13 cellular contexts compared by ENCODE assay signal in the genomic region with DNA sequence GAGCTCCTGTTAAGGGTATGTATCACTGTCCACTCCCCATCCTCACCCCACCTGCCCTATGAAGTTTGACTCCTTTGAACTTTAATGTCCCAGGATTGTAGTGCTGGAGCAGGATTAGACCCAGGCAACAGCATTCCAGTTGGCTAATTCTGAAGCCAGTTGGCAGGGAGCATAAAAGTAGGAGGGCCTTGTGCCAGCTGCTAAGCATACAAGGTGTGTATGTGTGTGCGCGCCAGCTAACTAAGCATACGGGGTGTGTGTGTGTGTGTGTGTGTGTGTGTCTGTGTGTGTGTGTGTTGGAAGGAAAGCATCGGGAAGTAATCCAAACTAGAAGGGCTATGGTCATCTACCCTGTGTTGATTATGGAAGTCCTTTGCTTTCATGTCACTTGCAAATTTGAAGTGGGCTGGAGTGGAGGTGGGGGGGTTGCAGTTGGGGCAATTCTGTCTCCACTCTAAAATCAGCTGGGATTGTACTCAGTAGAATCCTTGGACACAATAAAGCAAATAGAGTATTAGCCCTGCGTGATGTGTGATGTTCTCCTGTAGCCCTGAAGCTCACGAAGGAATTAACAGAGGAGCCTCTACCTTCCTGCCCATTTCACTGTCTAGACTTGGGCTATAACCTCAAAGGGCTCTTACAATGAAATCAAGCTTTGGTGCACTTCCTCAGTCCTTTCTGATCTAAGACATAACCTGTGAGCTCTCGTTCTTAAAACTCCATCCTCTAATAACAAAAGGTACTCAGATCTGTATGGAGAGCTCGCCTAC. TPM values are rescaled to one million over a fixed set of nuclear protein-coding genes. Genes with fewer than 3 reads are reported as not detected.
DNase-seq lines count a peak whose midpoint lies in the region; ATAC-seq and TF ChIP-seq lines count a peak whose summit lies in the region.
"Had no signal": no experiment of that assay in that cellular context is flagged by ENCODE, and none has a peak within 500 bp of the region (broad histone marks: within the 10 kb centered on the region; RNA-seq: fewer than 3 reads in every experiment).

No MANE protein-coding gene starts in this region.

- ATAC-seq in GM18909 (IDR thresholded peaks at IDR 0.05; ENCODE audit: poor library complexity, unreplicated experiment) = no peak
- ATAC-seq: natural killer cell, PC-3 had no signal

- no peaks in the 10 kb centered on the region for H3K27me3 ChIP-seq in Caco-2 (replicated peaks; ENCODE audit: control insufficient read depth, insufficient read depth, low read length)

- intact Hi-C loops in Caco-2 (cut with micrococcal nuclease; ENCODE audit: unreplicated experiment) = loop anchor here (10.0 kb wide), 1 partner anchor 301 kb away; no protein-coding TSS in a partner anchor

- no peak for TF ChIP-seq POLR2A in NB4 (IDR thresholded peaks at IDR 0.05; ENCODE audit: extremely low read depth, insufficient read length)

- no peaks in the 10 kb centered on the region for H3K9me3 Mint-ChIP-seq in Caco-2 (ENCODE audit: unreplicated experiment)
- H3K9me3 Mint-ChIP-seq: CD4-positive, alpha-beta memory T cell; dendritic cell treated with granulocyte-macrophage colony-stimulating factor and Interleukin-4, amounts not matched to agents 40 ng/mL and 50 ng/mL, for 4 days; natural killer cell had no signal

- peaks cover 70% of the 10 kb centered on the region for H3K36me3 Mint-ChIP-seq in Caco-2 (ENCODE audit: insufficient read depth, unreplicated experiment)

- H3K27me3 Mint-ChIP-seq in Caco-2 (ENCODE audit: insufficient read depth, unreplicated experiment) = no peaks in the 10 kb centered on the region
- H3K27me3 Mint-ChIP-seq: CD4-positive, alpha-beta memory T cell; dendritic cell treated with granulocyte-macrophage colony-stimulating factor and Interleukin-4, amounts not matched to agents 40 ng/mL and 50 ng/mL, for 4 days had no signal

- DNase-seq in Caco-2 (no peak), NB4 (ENCODE audit: low read depth) (peak; percentile 7), cerebellum (ENCODE audit: low spot score) (peak; percentile 19), myocyte (ENCODE audit: low read depth) (peak; percentile 45), NK-92 (lab: John Stamatoyannopoulos, UW; ENCODE audit: unreplicated experiment) (no peak), iPS-NIHi7 (ENCODE audit: extremely low spot score) (no peak)
- DNase-seq in activated effector memory CD4-positive, alpha-beta T cell treated with anti-CD3 and anti-CD28 coated beads, Interleukin-2, amount 50 U/mL, for 16 hours = no peak
- DNase-seq: activated effector memory CD4-positive, alpha-beta T cell treated with Interleukin-2 at 50 U/mL for 16 hours; CD4-positive, alpha-beta memory T cell; natural killer cell; PC-3 had no signal

- TF ChIP-seq CTCF in Caco-2 (IDR thresholded peaks at IDR 0.05; ENCODE audit: insufficient read depth in 1 of 2, low read depth in 1 of 2, low read length in 1 of 2, severe bottlenecking in 1 of 2, unreplicated experiment in 1 of 2) (no peak), NB4 (IDR thresholded peaks at IDR 0.05; ENCODE audit: low read depth, low read length) (no peak)

- BruUV-seq in Caco-2 (replicated peaks; lab: Mats Ljungman, UMichigan) = no TSS peak

- H3K4me3 ChIP-seq in Caco-2 (ENCODE audit: low read depth, low read length) (no peak overlapping the region), NB4 (ENCODE audit: low read depth, low read length) (no peak overlapping the region)

- H3K27ac Mint-ChIP-seq in Caco-2 (ENCODE audit: unreplicated experiment) = peak overlapping the region; percentile 26
- H3K27ac Mint-ChIP-seq: dendritic cell treated with granulocyte-macrophage colony-stimulating factor and Interleukin-4, amounts not matched to agents 40 ng/mL and 50 ng/mL, for 4 days; natural killer cell had no signal

- POLR2A ChIA-PET in Caco-2 (lab: Charles Lee) = no interaction called here

- H3K36me3 ChIP-seq in Caco-2 (ENCODE audit: control insufficient read depth, insufficient read depth, low read length) = peaks cover 5% of the 10 kb centered on the region; the same call in 1 of the 2 replicates

- no peaks in the 10 kb centered on the region for H3K4me1 Mint-ChIP-seq in Caco-2 (ENCODE audit: low read depth, unreplicated experiment)

- CTCF ChIA-PET in Caco-2 (lab: Charles Lee) = no interaction called here

- no peaks in the 10 kb centered on the region for H3K4me1 ChIP-seq in Caco-2

- H3K9me3 ChIP-seq in Caco-2 = no peaks in the 10 kb centered on the region

- peak overlapping the region; percentile 10 for H3K4me3 Mint-ChIP-seq in Caco-2 (ENCODE audit: unreplicated experiment)
- H3K4me3 Mint-ChIP-seq: CD4-positive, alpha-beta memory T cell; dendritic cell treated with granulocyte-macrophage colony-stimulating factor and Interleukin-4, amounts not matched to agents 40 ng/mL and 50 ng/mL, for 4 days; natural killer cell had no signal

RNA-seq across cellular contexts. Expression of gene HMGCR, which starts 26.9 kb away (rescaled TPM):
- total RNA-seq in Caco-2 (2022) (164 and 167 TPM in 2 replicates), cerebellum (168 TPM), myocyte (49.7 and 118 TPM in 2 replicates)
- 42.8 TPM for polyA plus RNA-seq in myocyte (2012)

Comparison
In these comparisons a context has a peak if more than half of its experiments do, and no peak if none do; other contexts are left out.
1. DNase-seq: peak in NB4 (single experiment), cerebellum (single experiment) and myocyte (single experiment); none in Caco-2 (0 of 2), activated effector memory CD4-positive, alpha-beta T cell treated with anti-CD3 and anti-CD28 coated beads, Interleukin-2, amount 50 U/mL, for 16 hours (single experiment), NK-92 (single experiment) and iPS-NIHi7 (single experiment).